Comparison of ENCODE assay signal across 17 cellular contexts in genomic region chr18:8468911-8469310, GRCh38.
DNase-seq lines count a peak whose midpoint lies in the region; ATAC-seq and TF ChIP-seq lines count a peak whose summit lies in the region.
"Had no signal": no experiment of that assay in that cellular context is flagged by ENCODE, and none has a peak within 500 bp of the region (broad histone marks: within the 10 kb centered on the region; RNA-seq: fewer than 3 reads in every experiment).

No MANE protein-coding gene starts in this region.

- no peak overlapping the region for H3K27ac Mint-ChIP-seq in nephron progenitor cell
- H3K27ac Mint-ChIP-seq: activated naive CD8-positive, alpha-beta T cell treated with anti-CD3 and anti-CD28 coated beads, Interleukin-2, amount 50 U/mL, for 24 hours; B cell; mesothelial cell of epicardium; type B pancreatic cell had no signal

- no peak overlapping the region for H3K27ac ChIP-seq in fibroblast of lung (ENCODE audit: insufficient read depth, low read length)
- no peak overlapping the region for H3K27ac ChIP-seq in Karpas-422 (ENCODE audit: low read length)

- H3K4me2 ChIP-seq in fibroblast of lung (ENCODE audit: extremely low read depth, insufficient read depth, low read length), result no peak overlapping the region
- H3K4me2 ChIP-seq in Karpas-422 (ENCODE audit: low read depth, low read length, poor library complexity, severe bottlenecking), result no peak overlapping the region

- H3K9me2 ChIP-seq in Karpas-422 (replicated peaks; ENCODE audit: insufficient read depth, low read length), result no peaks in the 10 kb centered on the region

- no peaks in the 10 kb centered on the region for H3K36me3 Mint-ChIP-seq in nephron progenitor cell (ENCODE audit: low read depth)
- H3K36me3 Mint-ChIP-seq: mesothelial cell of epicardium, type B pancreatic cell had no signal

- no peak for TF ChIP-seq CTCF in fibroblast of lung (conservative IDR thresholded peaks at IDR 0.05 in 1 of 2, IDR thresholded peaks at IDR 0.05 in 1 of 2; ENCODE audit: low read depth in 1 of 2, low read length in 2 of 2)
- TF ChIP-seq CTCF in nephron progenitor cell (IDR thresholded peaks at IDR 0.05), result no peak

- no peaks in the 10 kb centered on the region for H4K20me1 ChIP-seq in fibroblast of lung (ENCODE audit: control insufficient read depth, extremely low read depth, insufficient read depth, low read length)
- H4K20me1 ChIP-seq in Karpas-422 (ENCODE audit: insufficient read depth, low read depth, low read length), result no peaks in the 10 kb centered on the region

- H3K27me3 Mint-ChIP-seq in nephron progenitor cell (ENCODE audit: low read depth, poor library complexity), result peaks cover 18% of the 10 kb centered on the region
- H3K27me3 Mint-ChIP-seq: activated naive CD8-positive, alpha-beta T cell treated with anti-CD3 and anti-CD28 coated beads, Interleukin-2, amount 50 U/mL, for 24 hours had no signal

- H2AFZ ChIP-seq in fibroblast of lung (ENCODE audit: low read length) (no peak overlapping the region), Karpas-422 (ENCODE audit: low read length) (no peak overlapping the region)

- H3K4me1 Mint-ChIP-seq in nephron progenitor cell, result peaks cover 28% of the 10 kb centered on the region
- H3K4me1 Mint-ChIP-seq: activated naive CD8-positive, alpha-beta T cell treated with anti-CD3 and anti-CD28 coated beads, Interleukin-2, amount 50 U/mL, for 24 hours; B cell had no signal

- no peak for ATAC-seq in HG02588 (IDR thresholded peaks at IDR 0.05; ENCODE audit: unreplicated experiment)
- ATAC-seq: activated naive CD8-positive, alpha-beta T cell treated with anti-CD3 and anti-CD28 coated beads, Interleukin-2, amount 50 U/mL, for 24 hours had no signal

- peaks cover 4% of the 10 kb centered on the region for H3K9me3 Mint-ChIP-seq in nephron progenitor cell
- H3K9me3 Mint-ChIP-seq: mesothelial cell of epicardium, type B pancreatic cell had no signal

- no peak overlapping the region for H3K4me3 ChIP-seq in fibroblast of lung (replicated peaks in 1 of 4; ENCODE audit: control extremely low read depth in 1 of 4, insufficient read depth in 1 of 4, low read depth in 3 of 4, low read length in 4 of 4)
- no peak overlapping the region for H3K4me3 ChIP-seq in Karpas-422 (ENCODE audit: low read length)

- peaks cover 2% of the 10 kb centered on the region for H3K27me3 ChIP-seq in fibroblast of lung (ENCODE audit: control insufficient read depth, insufficient read depth, low read length)
- H3K27me3 ChIP-seq in Karpas-422 (ENCODE audit: low read length), result no peaks in the 10 kb centered on the region

- peak; percentile 76 for DNase-seq in EL
- DNase-seq in RPMI7951 (ENCODE audit: low read depth), result peak; percentile 78
- peak; percentile 8 to 56 for DNase-seq in fibroblast of lung (ENCODE audit: low read depth in 2 of 2)
- peak; percentile 31 for DNase-seq in nephron progenitor cell
- no peak for DNase-seq in NK-92 (lab: John Stamatoyannopoulos, UW; ENCODE audit: unreplicated experiment)
- no peak for DNase-seq in stimulated activated CD4-positive, alpha-beta T cell treated with anti-CD3 and anti-CD28 coated beads, Interleukin-4, amount 100 ng/mL, for 24 hours
- no peak for DNase-seq in Karpas-422
- DNase-seq: activated naive CD8-positive, alpha-beta T cell treated with anti-CD3 and anti-CD28 coated beads, Interleukin-2, amount 50 U/mL, for 24 hours; DMS53; NCI-H1105 treated with DMSO at 0.1 percent for 48 hours; NCI-H524 treated with DMSO at 0.1 percent for 48 hours; stimulated activated CD4-positive, alpha-beta T cell treated with anti-CD3 and anti-CD28 coated beads, Interleukin-1b, Interleukin-23, amount 100 ng/mL, for 48 hours; T-helper 2 cell had no signal

- no peaks in the 10 kb centered on the region for H3K9me3 ChIP-seq in fibroblast of lung (ENCODE audit: control insufficient read depth, insufficient read depth, low read depth, low read length)
- no peaks in the 10 kb centered on the region for H3K9me3 ChIP-seq in Karpas-422 (ENCODE audit: low read length)

- H3K79me2 ChIP-seq in fibroblast of lung (ENCODE audit: control insufficient read depth, insufficient read depth, low read length) (no peaks in the 10 kb centered on the region), Karpas-422 (ENCODE audit: low read length) (no peaks in the 10 kb centered on the region)

- no peaks in the 10 kb centered on the region for H3K4me1 ChIP-seq in fibroblast of lung (ENCODE audit: control insufficient read depth, extremely low read depth, insufficient read depth, low read length)
- no peaks in the 10 kb centered on the region for H3K4me1 ChIP-seq in Karpas-422 (ENCODE audit: low read length)

- H3K36me3 ChIP-seq in fibroblast of lung (ENCODE audit: control insufficient read depth, insufficient read depth, low read length), result no peaks in the 10 kb centered on the region
- no peaks in the 10 kb centered on the region for H3K36me3 ChIP-seq in Karpas-422 (ENCODE audit: insufficient read depth, low read length)

- H3K9ac ChIP-seq in fibroblast of lung (ENCODE audit: insufficient read depth, low read length), result no peak overlapping the region
- H3K9ac ChIP-seq in Karpas-422 (ENCODE audit: low read length), result no peak overlapping the region

- no peak overlapping the region for H3K4me3 Mint-ChIP-seq in nephron progenitor cell
- H3K4me3 Mint-ChIP-seq: activated naive CD8-positive, alpha-beta T cell treated with anti-CD3 and anti-CD28 coated beads, Interleukin-2, amount 50 U/mL, for 24 hours; B cell; mesothelial cell of epicardium; type B pancreatic cell had no signal

Comparison
In these comparisons a context has a peak if more than half of its experiments do, and no peak if none do; other contexts are left out.
1. DNase-seq: peak in EL (single experiment), RPMI7951 (single experiment), fibroblast of lung (2 of 2) and nephron progenitor cell (single experiment); none in NK-92 (single experiment), stimulated activated CD4-positive, alpha-beta T cell treated with anti-CD3 and anti-CD28 coated beads, Interleukin-4, amount 100 ng/mL, for 24 hours (single experiment) and Karpas-422 (single experiment).